ENCODE assay signal across 18 cellular contexts in the genomic region with DNA sequence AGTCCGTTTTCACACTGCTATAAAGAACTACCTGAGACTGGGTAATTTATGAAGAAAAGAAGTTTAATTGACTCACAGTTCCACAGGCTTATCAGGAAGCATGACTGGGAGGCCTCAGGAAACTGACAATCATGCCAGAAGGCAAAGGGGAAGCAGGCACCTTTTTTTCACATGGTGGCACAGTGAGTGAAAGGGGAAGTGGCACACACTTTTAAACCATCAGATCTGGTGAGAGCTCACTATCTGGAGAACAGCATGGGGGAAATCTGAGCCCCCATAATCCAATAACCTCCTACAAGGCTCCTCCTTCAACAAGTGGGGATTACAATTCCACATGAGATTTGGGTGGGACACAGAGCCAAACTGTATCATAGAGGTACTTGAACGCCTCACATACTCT. TPM values are rescaled to one million over a fixed set of nuclear protein-coding genes. Genes with fewer than 3 reads are reported as not detected.
DNase-seq lines count a peak whose midpoint lies in the region; ATAC-seq, FAIRE-seq and TF ChIP-seq lines count a peak whose summit lies in the region.
"Had no signal": no experiment of that assay in that cellular context is flagged by ENCODE, and none has a peak within 500 bp of the region (broad histone marks: within the 10 kb centered on the region; RNA-seq: fewer than 3 reads in every experiment).

No MANE protein-coding gene starts in this region.

- H3K27me3 ChIP-seq in foreskin keratinocyte, result no peaks in the 10 kb centered on the region
- H3K27me3 ChIP-seq: gastrocnemius medialis, pancreas, Peyer's patch had no signal

- peaks cover 6% of the 10 kb centered on the region for H3K4me1 ChIP-seq in foreskin keratinocyte
- H3K4me1 ChIP-seq: gastrocnemius medialis had no signal

- ATAC-seq in GM21717 (IDR thresholded peaks at IDR 0.05; ENCODE audit: unreplicated experiment), result no peak
- ATAC-seq in HG02642 (IDR thresholded peaks at IDR 0.05; ENCODE audit: poor library complexity, unreplicated experiment), result no peak
- no peak for ATAC-seq in left cardiac atrium
- ATAC-seq in foreskin keratinocyte, result no peak
- ATAC-seq: gastrocnemius medialis had no signal

- intact Hi-C loops in left cardiac atrium (cut with DNase I), result no loop called here

- DNase-seq in GM12891 (ENCODE audit: insufficient read length, low spot score) (no peak), NOMO-1 treated with DMSO at 0.1 percent for 48 hours (lab: John Stamatoyannopoulos, UW; ENCODE audit: unreplicated experiment) (peak; percentile 62), dermis blood vessel endothelial cell (peak; percentile 67), putamen (ENCODE audit: low spot score) (peak; percentile 9), left cardiac atrium (no peak), foreskin keratinocyte (no peak)
- DNase-seq: activated CD4-positive, alpha-beta T cell treated with anti-CD3 and anti-CD28 coated beads for 1 hour; activated naive CD8-positive, alpha-beta T cell treated with anti-CD3 and anti-CD28 coated beads for 36 hours; CD4-positive, alpha-beta T cell; gastrocnemius medialis; NCI-H1105 treated with DMSO at 0.1 percent for 48 hours; pancreas; Peyer's patch; SW 1271 had no signal

- no peak overlapping the region for H3K27ac ChIP-seq in foreskin keratinocyte
- H3K27ac ChIP-seq: gastrocnemius medialis, pancreas, Peyer's patch had no signal

- FAIRE-seq in GM12891 (lab: Jason Lieb, UNC), result no peak
- FAIRE-seq: pancreas had no signal

- TF ChIP-seq CTCF in foreskin keratinocyte (conservative IDR thresholded peaks at IDR 0.05), result no peak

- no peak for TF ChIP-seq POLR2A in GM12891 (IDR thresholded peaks at IDR 0.05; ENCODE audit: low read depth, low read length)

TF ChIP-seq in GM12891, 5 proteins besides CTCF, POLR2A, EP300 and RAD21:
- TF ChIP-seq SPI1 (IDR thresholded peaks at IDR 0.05; ENCODE audit: low read depth, low read length) (0 out of 2 replicates have a peak, but pooled peaks have one; percentile 32), POLR2AphosphoS5 (IDR thresholded peaks at IDR 0.05; ENCODE audit: low read depth, low read length) (no peak)
TF ChIP-seq in GM12891: peak in this region for 1.

RNA-seq across cellular contexts. Expression of gene AGR3, which starts 30.0 kb away (rescaled TPM):
- not detected for polyA plus RNA-seq in GM12891 (2012; ENCODE audit: low read depth, missing spikeins)
- 0.19 TPM in 1 of 2 replicates, not detected in the other for total RNA-seq in dermis blood vessel endothelial cell
- total RNA-seq in left cardiac atrium, result not detected
- total RNA-seq in foreskin keratinocyte, result not detected in 2 replicates
- not detected in 2 replicates for polyA plus RNA-seq in foreskin keratinocyte
- total RNA-seq: activated naive CD8-positive, alpha-beta T cell treated with anti-CD3 and anti-CD28 coated beads for 36 hours; CD4-positive, alpha-beta T cell; gastrocnemius medialis; mononuclear cell had no signal
- polyA plus RNA-seq: immature natural killer cell had no signal

RNA-seq across cellular contexts. Expression of gene AGR2, which starts 47.0 kb away (rescaled TPM):
- polyA plus RNA-seq in GM12891 (2012; ENCODE audit: low read depth, missing spikeins), result not detected
- total RNA-seq in dermis blood vessel endothelial cell (0.51 TPM in 1 of 2 replicates, not detected in the other), left cardiac atrium (not detected), foreskin keratinocyte (0.92 and 2.3 TPM in 2 replicates)
- polyA plus RNA-seq in foreskin keratinocyte, result 1.5 and 2.1 TPM in 2 replicates
- total RNA-seq: activated naive CD8-positive, alpha-beta T cell treated with anti-CD3 and anti-CD28 coated beads for 36 hours; CD4-positive, alpha-beta T cell; mononuclear cell had no signal
- polyA plus RNA-seq: immature natural killer cell had no signal

Comparison
In these comparisons a context has a peak if more than half of its experiments do, and no peak if none do; other contexts are left out.
1. DNase-seq: peak in NOMO-1 treated with DMSO at 0.1 percent for 48 hours (single experiment), dermis blood vessel endothelial cell (single experiment) and putamen (single experiment); none in GM12891 (single experiment), left cardiac atrium (single experiment) and foreskin keratinocyte (0 of 2).